ENCODE assay signal across 12 cellular contexts in the genomic region with DNA sequence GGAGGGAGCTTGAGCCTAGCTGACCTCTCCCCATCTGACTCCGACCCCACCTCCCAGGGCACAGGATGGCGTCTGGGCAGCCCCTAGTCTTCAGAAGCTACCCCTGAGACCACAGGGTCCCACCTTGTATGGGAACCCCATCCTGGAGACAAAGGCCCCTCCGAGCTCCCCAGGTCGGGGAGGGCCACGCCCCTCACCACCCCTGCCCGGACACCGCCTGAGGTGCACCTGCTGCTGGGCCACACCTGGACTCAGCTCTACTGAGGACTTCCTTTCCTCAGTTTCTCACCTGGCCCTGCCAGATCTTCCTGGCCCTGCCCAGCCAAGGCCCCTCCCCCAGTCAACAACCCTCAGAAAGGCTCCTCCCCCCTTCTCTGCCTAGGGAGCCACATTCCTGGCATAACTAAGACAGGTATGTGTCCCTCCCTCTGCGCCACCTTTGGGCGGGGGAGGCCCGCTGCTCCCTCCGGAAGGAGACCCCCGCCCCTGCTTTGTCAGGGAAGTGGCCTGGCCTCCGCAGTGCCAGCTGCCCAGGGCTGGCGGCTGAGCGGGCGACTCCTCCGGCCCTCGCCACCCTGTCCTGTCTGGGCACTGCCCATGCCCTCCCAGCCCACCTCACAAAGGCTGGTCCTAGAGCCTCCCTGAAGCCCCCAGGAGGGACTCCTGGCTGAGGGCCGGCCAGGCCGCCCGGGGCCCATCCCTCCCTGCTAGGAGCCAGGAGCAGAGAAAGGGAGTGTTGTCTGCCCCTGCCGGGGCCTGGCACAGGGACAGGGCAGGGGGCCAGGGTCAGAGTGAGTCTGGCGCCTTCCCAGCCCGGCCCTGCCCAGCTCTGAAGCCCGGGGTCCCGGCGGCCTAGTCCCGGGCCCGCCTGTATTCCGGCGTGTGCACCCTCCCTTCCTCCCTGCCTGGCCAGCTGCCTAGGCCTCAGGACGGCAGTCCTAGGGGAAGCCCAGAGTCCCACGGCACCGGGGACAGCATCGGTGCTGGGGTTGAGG. TPM values are rescaled to one million over a fixed set of nuclear protein-coding genes. Genes with fewer than 3 reads are reported as not detected.
DNase-seq lines count a peak whose midpoint lies in the region; ATAC-seq and TF ChIP-seq lines count a peak whose summit lies in the region.
"Had no signal": no experiment of that assay in that cellular context is flagged by ENCODE, and none has a peak within 500 bp of the region (broad histone marks: within the 10 kb centered on the region; RNA-seq: fewer than 3 reads in every experiment).

No MANE protein-coding gene starts in this region.

- no peak overlapping the region for H3K27ac Mint-ChIP-seq in endothelial cell (ENCODE audit: unreplicated experiment)
- H3K27ac Mint-ChIP-seq: activated naive CD4-positive, alpha-beta T cell treated with anti-CD3 and anti-CD28 coated beads for 36 hours had no signal

- no peak overlapping the region for H3K4me3 Mint-ChIP-seq in endothelial cell (ENCODE audit: unreplicated experiment)
- H3K4me3 Mint-ChIP-seq: activated naive CD4-positive, alpha-beta T cell treated with anti-CD3 and anti-CD28 coated beads for 36 hours had no signal

- H3K27me3 ChIP-seq in BLaER1 (peaks cover 9% of the 10 kb centered on the region), Panc1 (ENCODE audit: control insufficient read depth, insufficient read depth, low read length) (no peaks in the 10 kb centered on the region)

- no peak overlapping the region for H3K27ac ChIP-seq in BLaER1
- peak overlapping the region; percentile 57; the same call in 1 of the 2 replicates for H3K27ac ChIP-seq in Panc1 (ENCODE audit: low read length)
- H3K27ac ChIP-seq: KMS-11, parathyroid adenoma had no signal

- no peaks in the 10 kb centered on the region for H3K9me3 Mint-ChIP-seq in endothelial cell (ENCODE audit: unreplicated experiment)
- H3K9me3 Mint-ChIP-seq: activated naive CD4-positive, alpha-beta T cell treated with anti-CD3 and anti-CD28 coated beads for 36 hours had no signal

- no peak overlapping the region for H3K4me3 ChIP-seq in BLaER1
- H3K4me3 ChIP-seq in Panc1 (ENCODE audit: low read depth in 2 of 2, low read length in 2 of 2) = no peak overlapping the region
- no peak overlapping the region for H3K4me3 ChIP-seq in fibroblast of pulmonary artery (replicated peaks; ENCODE audit: low read depth, low read length)
- no peak overlapping the region for H3K4me3 ChIP-seq in mucosa of descending colon

- H4K20me1 ChIP-seq in BLaER1 = peaks cover 52% of the 10 kb centered on the region

- TF ChIP-seq CTCF in Panc1 (IDR thresholded peaks at IDR 0.05) (no peak), fibroblast of pulmonary artery (IDR thresholded peaks at IDR 0.05; ENCODE audit: low read length, missing control alignments) (no peak), mucosa of descending colon (IDR thresholded peaks at IDR 0.05) (no peak), endothelial cell (IDR thresholded peaks at IDR 0.05; ENCODE audit: unreplicated experiment) (no peak)

- POLR2A ChIA-PET in Panc1 (lab: Charles Lee) = no interaction called here

- peaks cover 77% of the 10 kb centered on the region for H3K4me1 ChIP-seq in BLaER1
- peaks cover 43% of the 10 kb centered on the region for H3K4me1 ChIP-seq in Panc1 (ENCODE audit: control insufficient read depth, insufficient read depth, low read length)
- peaks cover 12% of the 10 kb centered on the region for H3K4me1 ChIP-seq in mucosa of descending colon (ENCODE audit: low read depth)
- H3K4me1 ChIP-seq: parathyroid adenoma had no signal

- H3K4me2 ChIP-seq in BLaER1 = peak overlapping the region; percentile 99
- H3K4me2 ChIP-seq: KMS-11 had no signal

- DNase-seq in Panc1 (ENCODE audit: low read depth, low spot score) = no peak
- DNase-seq in fibroblast of pulmonary artery (ENCODE audit: low read depth) = peak; percentile 21
- no peak for DNase-seq in mucosa of descending colon
- no peak for DNase-seq in KG1 (lab: John Stamatoyannopoulos, UW)
- no peak for DNase-seq in endothelial cell (ENCODE audit: low spot score)
- DNase-seq in NCI-H82 treated with DMSO at 0.1 percent for 48 hours (lab: John Stamatoyannopoulos, UW; ENCODE audit: unreplicated experiment) = no peak
- DNase-seq in NCI-H446 (lab: John Stamatoyannopoulos, UW) = no peak
- DNase-seq: activated naive CD4-positive, alpha-beta T cell treated with anti-CD3 and anti-CD28 coated beads for 36 hours had no signal

- H3K9ac ChIP-seq in BLaER1 = no peak overlapping the region
- H3K9ac ChIP-seq: KMS-11, parathyroid adenoma had no signal

- H3K4me1 Mint-ChIP-seq in endothelial cell (ENCODE audit: unreplicated experiment) = peaks cover 23% of the 10 kb centered on the region

- ATAC-seq in Panc1 (peak; percentile 28), mucosa of descending colon (peak; percentile 5)

- peaks cover 5% of the 10 kb centered on the region; the same call in 1 of the 2 replicates for H3K36me3 ChIP-seq in BLaER1
- no peaks in the 10 kb centered on the region; the same call in 1 of the 2 replicates for H3K36me3 ChIP-seq in Panc1 (ENCODE audit: control insufficient read depth, insufficient read depth, low read length)
- no peaks in the 10 kb centered on the region for H3K36me3 ChIP-seq in mucosa of descending colon (ENCODE audit: low read depth)

- H3K36me3 Mint-ChIP-seq in endothelial cell (ENCODE audit: low read depth, unreplicated experiment) = peaks cover 8% of the 10 kb centered on the region

- peaks cover 13% of the 10 kb centered on the region for H3K27me3 Mint-ChIP-seq in endothelial cell (ENCODE audit: unreplicated experiment)

- CTCF ChIA-PET in Panc1 (lab: Charles Lee) = no interaction called here

- intact Hi-C loops in Panc1 (cut with micrococcal nuclease; ENCODE audit: unreplicated experiment) = no loop called here
- intact Hi-C loops in mucosa of descending colon (cut with DNase I, micrococcal nuclease) = no loop called here

- BruUV-seq in Panc1 (replicated peaks; lab: Mats Ljungman, UMichigan) = no TSS peak

- in situ Hi-C loops in Panc1 (cut with HindIII; ENCODE audit: low pct_unique_long_range_greater_than_20kb, low sequenced_read_pairs) = no loop called here

- H3K9me3 ChIP-seq in BLaER1 (no peaks in the 10 kb centered on the region), Panc1 (ENCODE audit: control insufficient read depth, insufficient read depth, low read depth, low read length) (no peaks in the 10 kb centered on the region), mucosa of descending colon (no peaks in the 10 kb centered on the region)

RNA-seq across cellular contexts. Expression of gene AGRN, which starts 4.8 kb away (rescaled TPM):
- total RNA-seq in Panc1 (2021; ENCODE audit: unreplicated experiment) = 153 TPM
- 160 TPM for polyA plus RNA-seq in Panc1 (2012; ENCODE audit: insufficient read length)
- 10 to 100 TPM; 32.0 to 54.4 (median 40.6) TPM for total RNA-seq in mucosa of descending colon
- total RNA-seq in endothelial cell (ENCODE audit: unreplicated experiment) = 374 TPM

RNA-seq across cellular contexts. Expression of gene ISG15, which starts 11.4 kb away (rescaled TPM):
- total RNA-seq in Panc1 (2021; ENCODE audit: unreplicated experiment) = 102 TPM
- polyA plus RNA-seq in Panc1 (2012; ENCODE audit: insufficient read length) = 82.4 TPM
- total RNA-seq in mucosa of descending colon = 10 to 100 TPM; 37.5 to 41.7 (median 38.7) TPM
- 33.3 TPM for total RNA-seq in endothelial cell (ENCODE audit: unreplicated experiment)

RNA-seq across cellular contexts. Expression of gene HES4, which starts 24.8 kb away (rescaled TPM):
- total RNA-seq in Panc1 (2021; ENCODE audit: unreplicated experiment) (74.2 TPM), mucosa of descending colon (10 to 100 TPM; 10.3 to 22.7 (median 21.1) TPM), endothelial cell (ENCODE audit: unreplicated experiment) (144 TPM)
- polyA plus RNA-seq in Panc1 (2012; ENCODE audit: insufficient read length) = 67.0 TPM

RNA-seq across cellular contexts. Expression of gene PERM1, which starts 42.8 kb away (rescaled TPM):
- 1.5 TPM for total RNA-seq in Panc1 (2021; ENCODE audit: unreplicated experiment)
- 4.7 TPM for polyA plus RNA-seq in Panc1 (2012; ENCODE audit: insufficient read length)
- total RNA-seq in mucosa of descending colon = under 1 TPM in 1 of 3 donors, not detected in 2; 0.24 TPM
- not detected for total RNA-seq in endothelial cell (ENCODE audit: unreplicated experiment)
- total RNA-seq: activated naive CD4-positive, alpha-beta T cell treated with anti-CD3 and anti-CD28 coated beads for 36 hours had no signal
- polyA plus RNA-seq: BJ had no signal

RNA-seq across cellular contexts. Expression of gene RNF223, which starts 49.4 kb away (rescaled TPM):
- 0.08 TPM for total RNA-seq in Panc1 (2021; ENCODE audit: unreplicated experiment)
- not detected for polyA plus RNA-seq in Panc1 (2012; ENCODE audit: insufficient read length)
- total RNA-seq in mucosa of descending colon = 1 to 10 TPM; 1.3 to 7.5 (median 2.1) TPM
- not detected for total RNA-seq in endothelial cell (ENCODE audit: unreplicated experiment)
- total RNA-seq: activated naive CD4-positive, alpha-beta T cell treated with anti-CD3 and anti-CD28 coated beads for 36 hours had no signal
- polyA plus RNA-seq: BJ had no signal
